In the genomic region with DNA sequence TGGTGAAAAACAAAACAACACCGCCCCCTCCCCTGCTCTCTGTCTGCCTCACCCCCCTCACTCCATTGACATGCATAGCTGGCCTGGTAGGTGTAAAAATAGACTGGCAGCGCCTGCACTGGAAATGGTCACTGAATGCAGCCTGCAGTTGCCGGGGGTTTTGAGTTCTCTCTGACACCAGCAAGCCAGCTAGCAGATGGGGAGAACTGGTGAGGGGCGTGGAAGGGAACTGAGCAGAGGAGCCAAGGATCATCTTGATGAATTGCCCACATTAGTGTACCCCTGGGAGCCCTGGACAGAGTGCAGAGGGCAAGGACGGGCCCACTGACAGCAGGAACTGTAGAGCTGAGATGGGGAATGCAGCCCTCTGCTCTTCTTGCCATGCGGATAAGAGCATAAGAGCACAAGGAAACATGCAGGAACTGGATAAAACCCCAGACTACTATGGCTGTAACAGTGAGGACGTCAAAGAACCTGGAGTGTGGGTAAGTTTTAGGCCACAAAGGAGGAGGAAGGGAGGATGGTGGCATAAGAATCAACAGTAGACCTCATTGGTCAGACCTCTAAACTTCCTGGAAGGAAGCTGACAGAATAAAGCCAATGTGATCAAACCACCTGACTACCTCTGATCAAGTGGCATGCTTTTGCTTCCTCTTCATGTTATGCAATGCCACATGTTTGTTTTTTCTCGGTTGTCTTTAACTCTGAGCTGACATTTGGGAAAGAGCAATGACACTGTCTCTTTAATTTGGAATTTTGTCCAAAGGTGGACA, we compare ENCODE assay signal across 10 cellular contexts.
DNase-seq lines count a peak whose midpoint lies in the region; ATAC-seq and TF ChIP-seq lines count a peak whose summit lies in the region.
"Had no signal": no experiment of that assay in that cellular context is flagged by ENCODE, and none has a peak within 500 bp of the region (broad histone marks: within the 10 kb centered on the region; RNA-seq: fewer than 3 reads in every experiment).

No MANE protein-coding gene starts in this region.

- 44% methylated on average over 8 of the region's 8 CpGs for WGBS in suprapubic skin

- peak; percentile 67 for DNase-seq in LHCN-M2 (ENCODE audit: low read depth)
- peak; percentile 24 for DNase-seq in cerebellum (ENCODE audit: low spot score)
- peak in 1 of 2 donors; percentile 32 for DNase-seq in left lung
- no peak for DNase-seq in suprapubic skin (ENCODE audit: low spot score in 2 of 2)
- DNase-seq: NK-92 treated with Interleukin-12 subunit alpha and Interleukin-12 subunit beta, amount 100 ng/mL, for 24 hours had no signal

- H3K27ac ChIP-seq in left lung (no peak overlapping the region), suprapubic skin (peak overlapping the region; percentile 32)
- H3K27ac ChIP-seq: prostate gland, VCaP had no signal

- ATAC-seq in left lung (peak; percentile 30), GM18498 (IDR thresholded peaks at IDR 0.05; ENCODE audit: unreplicated experiment) (no peak), HG03139 (IDR thresholded peaks at IDR 0.05; ENCODE audit: unreplicated experiment) (no peak), GM18505 (IDR thresholded peaks at IDR 0.05; ENCODE audit: unreplicated experiment) (no peak)

- H3K36me3 ChIP-seq in left lung (no peaks in the 10 kb centered on the region), suprapubic skin (no peaks in the 10 kb centered on the region)
- H3K36me3 ChIP-seq: prostate gland had no signal

- H3K9me3 ChIP-seq in left lung (no peaks in the 10 kb centered on the region), suprapubic skin (no peaks in the 10 kb centered on the region)
- H3K9me3 ChIP-seq: prostate gland had no signal

- peaks cover 0 to 11% of the 10 kb centered on the region in 2 donors for H3K4me1 ChIP-seq in left lung
- H3K4me1 ChIP-seq in suprapubic skin, result peaks cover 6% of the 10 kb centered on the region
- H3K4me1 ChIP-seq: prostate gland had no signal

- H3K27me3 ChIP-seq in left lung, result no peaks in the 10 kb centered on the region
- H3K27me3 ChIP-seq in suprapubic skin, result no peaks in the 10 kb centered on the region

- TF ChIP-seq CTCF in left lung (IDR thresholded peaks at IDR 0.05) (no peak), suprapubic skin (IDR thresholded peaks at IDR 0.05) (no peak)

- H3K4me3 ChIP-seq in left lung (no peak overlapping the region), suprapubic skin (no peak overlapping the region)
- H3K4me3 ChIP-seq: prostate gland had no signal

- intact Hi-C loops in left lung (cut with DNase I), result no loop called here

- TF ChIP-seq POLR2A in suprapubic skin (IDR thresholded peaks at IDR 0.05) (no peak), GM18505 (IDR thresholded peaks at IDR 0.05; ENCODE audit: borderline replicate concordance, extremely low read depth, insufficient read depth, insufficient read length) (no peak)

- no peak for TF ChIP-seq EP300 in suprapubic skin (IDR thresholded peaks at IDR 0.05)

Comparison
In these comparisons a context has a peak if more than half of its experiments do, and no peak if none do; other contexts are left out.
1. DNase-seq: peak in LHCN-M2 (single experiment) and cerebellum (single experiment); none in suprapubic skin (0 of 2).